Comparison of ENCODE assay signal across 1 cellular context in the genomic region with DNA sequence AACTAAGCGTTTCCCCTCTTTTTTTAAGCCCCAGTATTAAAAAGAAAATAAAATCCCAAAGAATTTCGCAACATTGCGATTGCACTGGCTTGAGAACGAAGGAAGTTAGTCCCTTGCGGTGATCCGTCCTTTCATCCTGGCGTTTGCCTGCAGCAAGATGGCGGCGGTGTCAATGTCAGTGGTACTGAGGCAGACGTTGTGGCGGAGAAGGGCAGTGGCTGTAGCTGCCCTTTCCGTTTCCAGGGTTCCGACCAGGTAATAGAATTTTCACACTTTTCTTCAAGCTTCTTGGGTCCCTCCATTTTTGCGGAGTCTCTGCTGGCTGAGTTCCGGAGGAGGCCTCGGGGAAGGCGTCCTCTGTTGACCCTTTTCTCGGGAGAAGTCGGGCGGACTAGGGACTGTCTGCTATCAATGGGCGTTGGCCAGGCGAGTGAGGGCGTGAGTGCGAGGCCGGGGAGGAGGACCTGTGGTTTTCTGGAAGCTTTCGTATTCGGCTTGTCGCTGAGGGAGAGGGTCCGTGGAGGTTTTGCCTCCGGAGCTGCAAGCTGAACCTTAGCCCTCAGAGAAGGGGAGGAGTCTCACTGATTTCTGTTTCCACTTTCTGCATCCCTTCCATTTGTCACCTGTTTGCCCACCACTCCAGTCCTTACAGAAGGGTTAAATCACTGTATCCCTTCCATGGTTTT.
TF ChIP-seq lines count a peak whose summit lies in the region.

Gene NDUFS4 (plus strand): TSS at position 134 of the 686 bp plus-strand sequence. CDS start 24 bp downstream, at position 158.

TF ChIP-seq in HEK293, 187 proteins besides CTCF, POLR2A, EP300 and RAD21 (continued from another document and continues in another):
- TF ChIP-seq, protein P1, sequence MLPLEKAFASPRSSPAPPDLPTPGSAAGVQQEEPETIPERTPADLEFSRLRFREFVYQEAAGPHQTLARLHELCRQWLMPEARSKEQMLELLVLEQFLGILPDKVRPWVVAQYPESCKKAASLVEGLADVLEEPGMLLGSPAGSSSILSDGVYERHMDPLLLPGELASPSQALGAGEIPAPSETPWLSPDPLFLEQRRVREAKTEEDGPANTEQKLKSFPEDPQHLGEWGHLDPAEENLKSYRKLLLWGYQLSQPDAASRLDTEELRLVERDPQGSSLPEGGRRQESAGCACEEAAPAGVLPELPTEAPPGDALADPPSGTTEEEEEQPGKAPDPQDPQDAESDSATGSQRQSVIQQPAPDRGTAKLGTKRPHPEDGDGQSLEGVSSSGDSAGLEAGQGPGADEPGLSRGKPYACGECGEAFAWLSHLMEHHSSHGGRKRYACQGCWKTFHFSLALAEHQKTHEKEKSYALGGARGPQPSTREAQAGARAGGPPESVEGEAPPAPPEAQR (tag by site-specific recombination; IDR thresholded peaks at IDR 0.05): no peak
- TF ChIP-seq KLF1 (tag by site-specific recombination; IDR thresholded peaks at IDR 0.05): peak; percentile 94
- no peak for TF ChIP-seq RBAK (tag by site-specific recombination; IDR thresholded peaks at IDR 0.05)
- TF ChIP-seq ZNF707 (tag by site-specific recombination; IDR thresholded peaks at IDR 0.05): no peak
- no peak for TF ChIP-seq ZBTB21 (tag by site-specific recombination; IDR thresholded peaks at IDR 0.05)
- TF ChIP-seq ZNF274 (IDR thresholded peaks at IDR 0.05; ENCODE audit: low read length): no peak
- TF ChIP-seq ZNF274 (tag by site-specific recombination; IDR thresholded peaks at IDR 0.05; ENCODE audit: borderline replicate concordance): no peak
- TF ChIP-seq ZNF174 (tag by site-specific recombination; IDR thresholded peaks at IDR 0.05): no peak
- TF ChIP-seq ZEB2 (tag by site-specific recombination; IDR thresholded peaks at IDR 0.05): no peak
- no peak for TF ChIP-seq ZNF701 (tag by site-specific recombination; IDR thresholded peaks at IDR 0.05)
- TF ChIP-seq, protein P2, sequence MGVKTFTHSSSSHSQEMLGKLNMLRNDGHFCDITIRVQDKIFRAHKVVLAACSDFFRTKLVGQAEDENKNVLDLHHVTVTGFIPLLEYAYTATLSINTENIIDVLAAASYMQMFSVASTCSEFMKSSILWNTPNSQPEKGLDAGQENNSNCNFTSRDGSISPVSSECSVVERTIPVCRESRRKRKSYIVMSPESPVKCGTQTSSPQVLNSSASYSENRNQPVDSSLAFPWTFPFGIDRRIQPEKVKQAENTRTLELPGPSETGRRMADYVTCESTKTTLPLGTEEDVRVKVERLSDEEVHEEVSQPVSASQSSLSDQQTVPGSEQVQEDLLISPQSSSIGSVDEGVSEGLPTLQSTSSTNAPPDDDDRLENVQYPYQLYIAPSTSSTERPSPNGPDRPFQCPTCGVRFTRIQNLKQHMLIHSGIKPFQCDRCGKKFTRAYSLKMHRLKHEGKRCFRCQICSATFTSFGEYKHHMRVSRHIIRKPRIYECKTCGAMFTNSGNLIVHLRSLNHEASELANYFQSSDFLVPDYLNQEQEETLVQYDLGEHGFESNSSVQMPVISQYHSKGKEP (tag by site-specific recombination; IDR thresholded peaks at IDR 0.05): no peak; the same call in 1 of the 2 replicates
- no peak for TF ChIP-seq ZNF138 (tag by site-specific recombination; IDR thresholded peaks at IDR 0.05; ENCODE audit: borderline replicate concordance)
- 0 out of 2 replicates have a peak, but pooled peaks have one; percentile 23 for TF ChIP-seq BCL11B (tag by site-specific recombination; IDR thresholded peaks at IDR 0.05; ENCODE audit: low read depth)
- TF ChIP-seq, protein P3, sequence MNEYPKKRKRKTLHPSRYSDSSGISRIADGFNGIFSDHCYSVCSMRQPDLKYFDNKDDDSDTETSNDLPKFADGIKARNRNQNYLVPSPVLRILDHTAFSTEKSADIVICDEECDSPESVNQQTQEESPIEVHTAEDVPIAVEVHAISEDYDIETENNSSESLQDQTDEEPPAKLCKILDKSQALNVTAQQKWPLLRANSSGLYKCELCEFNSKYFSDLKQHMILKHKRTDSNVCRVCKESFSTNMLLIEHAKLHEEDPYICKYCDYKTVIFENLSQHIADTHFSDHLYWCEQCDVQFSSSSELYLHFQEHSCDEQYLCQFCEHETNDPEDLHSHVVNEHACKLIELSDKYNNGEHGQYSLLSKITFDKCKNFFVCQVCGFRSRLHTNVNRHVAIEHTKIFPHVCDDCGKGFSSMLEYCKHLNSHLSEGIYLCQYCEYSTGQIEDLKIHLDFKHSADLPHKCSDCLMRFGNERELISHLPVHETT (tag by site-specific recombination; IDR thresholded peaks at IDR 0.05): no peak
- no peak for TF ChIP-seq PRDM6 (tag by site-specific recombination; IDR thresholded peaks at IDR 0.05)
- no peak for TF ChIP-seq ZNF777 (tag by site-specific recombination; IDR thresholded peaks at IDR 0.05; ENCODE audit: borderline replicate concordance)
- TF ChIP-seq ZNF132 (tag by site-specific recombination; IDR thresholded peaks at IDR 0.05; ENCODE audit: borderline replicate concordance): no peak
- peak; percentile 83 for TF ChIP-seq PRDM1 (tag by site-specific recombination; IDR thresholded peaks at IDR 0.05)
- TF ChIP-seq PRDM10 (tag by site-specific recombination; IDR thresholded peaks at IDR 0.05): no peak
- TF ChIP-seq ZNF596 (tag by site-specific recombination; IDR thresholded peaks at IDR 0.05): no peak
- TF ChIP-seq ZNF202 (tag by site-specific recombination; IDR thresholded peaks at IDR 0.05; ENCODE audit: borderline replicate concordance): no peak
- TF ChIP-seq SCRT2 (tag by site-specific recombination; IDR thresholded peaks at IDR 0.05): peak; percentile 84
- TF ChIP-seq ZNF521 (tag by site-specific recombination; IDR thresholded peaks at IDR 0.05): no peak
- TF ChIP-seq ZNF610 (tag by site-specific recombination; IDR thresholded peaks at IDR 0.05; ENCODE audit: borderline replicate concordance): no peak
- no peak; the same call in 1 of the 2 replicates for TF ChIP-seq KLF9 (tag by site-specific recombination; IDR thresholded peaks at IDR 0.05; ENCODE audit: low read depth)
- 0 out of 2 replicates have a peak, but pooled peaks have one; percentile 44 for TF ChIP-seq OVOL3 (tag by site-specific recombination; IDR thresholded peaks at IDR 0.05)
- no peak for TF ChIP-seq ZSCAN23 (tag by site-specific recombination; IDR thresholded peaks at IDR 0.05)
- no peak for TF ChIP-seq ZBTB49 (tag by site-specific recombination; IDR thresholded peaks at IDR 0.05; ENCODE audit: low read depth)
- TF ChIP-seq ZNF677 (tag by site-specific recombination; IDR thresholded peaks at IDR 0.05): no peak
- TF ChIP-seq ZNF169 (tag by site-specific recombination; IDR thresholded peaks at IDR 0.05): no peak
- TF ChIP-seq YY2 (tag by site-specific recombination; IDR thresholded peaks at IDR 0.05): peak; percentile 70; the same call in 1 of the 2 replicates
- no peak for TF ChIP-seq ZNF362 (tag by site-specific recombination; IDR thresholded peaks at IDR 0.05)
- no peak for TF ChIP-seq KLF10 (tag by site-specific recombination; IDR thresholded peaks at IDR 0.05)
- no peak for TF ChIP-seq ZNF837 (tag by site-specific recombination; IDR thresholded peaks at IDR 0.05)
- TF ChIP-seq SP2 (tag by site-specific recombination; IDR thresholded peaks at IDR 0.05): peak; percentile 25
- peak; percentile 55; the same call in 1 of the 2 replicates for TF ChIP-seq ZFP69B (tag by site-specific recombination; IDR thresholded peaks at IDR 0.05)
- no peak for TF ChIP-seq ZNF843 (tag by site-specific recombination; IDR thresholded peaks at IDR 0.05)
- TF ChIP-seq ZBTB26 (tag by site-specific recombination; optimal IDR thresholded peaks at IDR 0.05): no peak
- TF ChIP-seq, protein P4, sequence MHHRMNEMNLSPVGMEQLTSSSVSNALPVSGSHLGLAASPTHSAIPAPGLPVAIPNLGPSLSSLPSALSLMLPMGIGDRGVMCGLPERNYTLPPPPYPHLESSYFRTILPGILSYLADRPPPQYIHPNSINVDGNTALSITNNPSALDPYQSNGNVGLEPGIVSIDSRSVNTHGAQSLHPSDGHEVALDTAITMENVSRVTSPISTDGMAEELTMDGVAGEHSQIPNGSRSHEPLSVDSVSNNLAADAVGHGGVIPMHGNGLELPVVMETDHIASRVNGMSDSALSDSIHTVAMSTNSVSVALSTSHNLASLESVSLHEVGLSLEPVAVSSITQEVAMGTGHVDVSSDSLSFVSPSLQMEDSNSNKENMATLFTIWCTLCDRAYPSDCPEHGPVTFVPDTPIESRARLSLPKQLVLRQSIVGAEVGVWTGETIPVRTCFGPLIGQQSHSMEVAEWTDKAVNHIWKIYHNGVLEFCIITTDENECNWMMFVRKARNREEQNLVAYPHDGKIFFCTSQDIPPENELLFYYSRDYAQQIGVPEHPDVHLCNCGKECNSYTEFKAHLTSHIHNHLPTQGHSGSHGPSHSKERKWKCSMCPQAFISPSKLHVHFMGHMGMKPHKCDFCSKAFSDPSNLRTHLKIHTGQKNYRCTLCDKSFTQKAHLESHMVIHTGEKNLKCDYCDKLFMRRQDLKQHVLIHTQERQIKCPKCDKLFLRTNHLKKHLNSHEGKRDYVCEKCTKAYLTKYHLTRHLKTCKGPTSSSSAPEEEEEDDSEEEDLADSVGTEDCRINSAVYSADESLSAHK (tag by site-specific recombination; IDR thresholded peaks at IDR 0.05): no peak
- no peak for TF ChIP-seq ZNF514 (tag by site-specific recombination; IDR thresholded peaks at IDR 0.05)
- TF ChIP-seq HOXC10 (CRISPR knock-in tag; IDR thresholded peaks at IDR 0.05): no peak
